ENCODE assay signal across 18 cellular contexts in the genomic region with DNA sequence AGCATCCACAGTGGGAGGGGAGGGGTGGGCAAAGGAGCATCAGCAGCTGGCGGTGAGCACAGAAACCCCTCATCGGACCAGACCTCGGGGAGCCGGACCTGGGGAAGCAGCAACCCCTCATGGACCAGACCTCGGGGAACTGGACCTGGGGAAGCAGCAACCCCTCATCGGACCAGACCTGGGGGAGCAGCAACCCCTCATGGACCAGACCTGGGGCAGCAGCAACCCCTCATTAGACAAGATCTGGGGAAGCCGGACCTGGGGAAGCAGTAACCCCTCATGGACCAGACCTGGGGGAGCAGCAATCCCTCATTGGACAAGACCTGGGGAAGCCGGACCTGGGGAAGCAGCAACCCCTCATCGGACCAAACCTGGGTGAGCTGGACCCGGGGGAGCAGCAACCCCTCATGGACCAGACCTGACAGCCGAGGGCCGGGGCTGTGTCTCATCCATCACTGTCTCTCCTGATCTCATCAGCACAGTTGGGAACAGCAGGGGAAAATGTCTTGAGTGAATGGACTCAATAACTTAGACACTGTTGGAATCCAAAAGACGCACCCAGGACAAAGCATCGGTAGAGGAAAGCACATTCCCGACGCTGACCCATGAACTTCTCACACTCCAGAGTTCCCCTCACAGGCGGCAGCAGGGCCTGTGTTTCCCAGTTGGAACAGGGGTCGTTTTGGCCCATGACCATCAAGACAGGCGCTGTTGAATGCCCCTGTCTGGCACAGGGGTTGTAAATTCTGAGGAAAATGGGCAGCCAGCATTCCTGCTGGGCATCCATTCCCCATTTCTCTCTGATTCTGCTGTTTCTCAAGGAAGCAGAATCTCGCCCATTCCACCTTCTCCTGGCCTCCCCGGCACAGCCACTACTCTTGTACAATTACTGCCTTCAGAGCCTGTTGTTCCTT.
"Had no signal": no experiment of that assay in that cellular context is flagged by ENCODE, and none has a peak within 500 bp of the region (broad histone marks: within the 10 kb centered on the region; RNA-seq: fewer than 3 reads in every experiment).

No MANE protein-coding gene starts in this region.

- H2AFZ ChIP-seq: parathyroid adenoma had no signal

- H3K36me3 Mint-ChIP-seq: naive thymus-derived CD8-positive, alpha-beta T cell had no signal

- DNase-seq: effector CD8-positive, alpha-beta T cell; heart left ventricle; hippocampal formation; kidney glomerular epithelial cell; mammary epithelial cell; mucosa of descending colon; naive thymus-derived CD8-positive, alpha-beta T cell; occipital lobe; sigmoid colon; stimulated activated CD4-positive, alpha-beta T cell treated with anti-CD3 and anti-CD28 coated beads, Interleukin-12 subunit alpha, Interleukin-12 subunit beta, amount 100 ng/mL, for 4 hours; stimulated activated CD4-positive, alpha-beta T cell treated with anti-CD3 and anti-CD28 coated beads, Interleukin-2, amount 100 ng/mL, for 48 hours; stimulated activated naive CD4-positive, alpha-beta T cell treated with Interleukin-2 at 50 U/mL for 16 hours had no signal

- H3K79me2 ChIP-seq: parathyroid adenoma had no signal

- H3K36me3 ChIP-seq: heart left ventricle, right atrium auricular region, sigmoid colon had no signal

- H3K9me3 ChIP-seq: heart left ventricle, mucosa of descending colon, right atrium auricular region, sigmoid colon had no signal

- H3K27ac ChIP-seq: coronary artery, heart left ventricle, parathyroid adenoma, right atrium auricular region, sigmoid colon, skin epidermis had no signal

- H3K4me3 Mint-ChIP-seq: naive thymus-derived CD8-positive, alpha-beta T cell; neural crest cell had no signal

- H3K9ac ChIP-seq: parathyroid adenoma had no signal

- H3K27ac Mint-ChIP-seq: naive thymus-derived CD8-positive, alpha-beta T cell had no signal

- H3K9me3 Mint-ChIP-seq: naive thymus-derived CD8-positive, alpha-beta T cell; neural crest cell had no signal

- H3K4me3 ChIP-seq: coronary artery, heart left ventricle, mucosa of descending colon, right atrium auricular region, sigmoid colon, skin epidermis had no signal

- ATAC-seq: esophagus mucosa; heart left ventricle; mucosa of descending colon; naive thymus-derived CD8-positive, alpha-beta T cell had no signal

- H3K27me3 ChIP-seq: right atrium auricular region had no signal

- H3K4me1 ChIP-seq: heart left ventricle, parathyroid adenoma, right atrium auricular region had no signal
